In genomic region chr2:12430036-12430795, GRCh38 we compare ENCODE assay signal across 1 cellular context.
TF ChIP-seq lines count a peak whose summit lies in the region.

No MANE protein-coding gene starts in this region.

TF ChIP-seq in IMR-90, 13 proteins besides CTCF, POLR2A, EP300 and RAD21 (continued from another document):
- no peak for TF ChIP-seq MAFK (IDR thresholded peaks at IDR 0.05; ENCODE audit: low read depth, low read length)
- TF ChIP-seq ELK1 (IDR thresholded peaks at IDR 0.05; ENCODE audit: borderline replicate concordance, low read depth, low read length) = no peak
